Comparison of ENCODE assay signal across 1 cellular context in the genomic region with DNA sequence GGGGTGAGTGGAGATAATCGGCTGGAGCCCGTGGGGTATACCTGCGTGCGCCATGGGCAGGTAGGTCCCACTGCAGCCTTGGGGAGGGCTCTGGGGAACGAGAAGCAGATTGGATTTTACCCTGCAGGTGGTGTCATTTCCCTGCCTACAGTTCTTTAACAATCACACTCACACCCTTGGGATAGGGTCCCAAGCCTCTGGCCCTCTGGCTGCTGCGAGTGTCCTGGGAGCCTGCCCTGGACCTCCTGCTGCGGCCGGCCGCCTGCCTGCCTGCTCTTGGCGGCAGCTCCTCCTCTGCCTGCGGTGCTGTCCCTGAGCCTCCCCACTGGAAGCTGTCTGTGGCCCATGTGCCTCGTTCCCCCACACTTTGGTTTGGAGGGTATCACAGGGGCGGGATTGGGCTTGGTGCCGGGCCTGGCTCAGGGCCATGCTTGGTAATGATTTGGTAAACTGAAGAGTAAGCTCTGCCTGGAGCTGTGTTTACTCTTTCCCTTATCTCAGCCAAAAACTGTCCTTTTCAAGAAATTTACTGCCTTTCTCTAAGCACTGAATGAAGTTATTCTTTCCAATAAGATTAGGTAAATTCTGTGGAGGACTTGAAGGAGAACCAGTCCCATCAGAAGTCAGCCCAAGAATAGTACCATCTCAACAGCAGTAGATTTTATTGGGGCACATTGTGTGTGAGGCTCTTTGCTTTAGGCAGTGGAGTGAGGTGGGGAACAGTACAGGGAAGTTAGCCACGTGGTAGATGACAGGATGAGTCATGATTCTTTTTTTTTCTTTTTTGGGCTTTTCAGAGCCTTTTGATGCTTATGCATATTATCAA.
TF ChIP-seq lines count a peak whose summit lies in the region.

No MANE protein-coding gene starts in this region.

TF ChIP-seq in GM23338, 12 proteins besides CTCF, POLR2A, EP300 and RAD21 (continued from another document):
- TF ChIP-seq, protein P1, sequence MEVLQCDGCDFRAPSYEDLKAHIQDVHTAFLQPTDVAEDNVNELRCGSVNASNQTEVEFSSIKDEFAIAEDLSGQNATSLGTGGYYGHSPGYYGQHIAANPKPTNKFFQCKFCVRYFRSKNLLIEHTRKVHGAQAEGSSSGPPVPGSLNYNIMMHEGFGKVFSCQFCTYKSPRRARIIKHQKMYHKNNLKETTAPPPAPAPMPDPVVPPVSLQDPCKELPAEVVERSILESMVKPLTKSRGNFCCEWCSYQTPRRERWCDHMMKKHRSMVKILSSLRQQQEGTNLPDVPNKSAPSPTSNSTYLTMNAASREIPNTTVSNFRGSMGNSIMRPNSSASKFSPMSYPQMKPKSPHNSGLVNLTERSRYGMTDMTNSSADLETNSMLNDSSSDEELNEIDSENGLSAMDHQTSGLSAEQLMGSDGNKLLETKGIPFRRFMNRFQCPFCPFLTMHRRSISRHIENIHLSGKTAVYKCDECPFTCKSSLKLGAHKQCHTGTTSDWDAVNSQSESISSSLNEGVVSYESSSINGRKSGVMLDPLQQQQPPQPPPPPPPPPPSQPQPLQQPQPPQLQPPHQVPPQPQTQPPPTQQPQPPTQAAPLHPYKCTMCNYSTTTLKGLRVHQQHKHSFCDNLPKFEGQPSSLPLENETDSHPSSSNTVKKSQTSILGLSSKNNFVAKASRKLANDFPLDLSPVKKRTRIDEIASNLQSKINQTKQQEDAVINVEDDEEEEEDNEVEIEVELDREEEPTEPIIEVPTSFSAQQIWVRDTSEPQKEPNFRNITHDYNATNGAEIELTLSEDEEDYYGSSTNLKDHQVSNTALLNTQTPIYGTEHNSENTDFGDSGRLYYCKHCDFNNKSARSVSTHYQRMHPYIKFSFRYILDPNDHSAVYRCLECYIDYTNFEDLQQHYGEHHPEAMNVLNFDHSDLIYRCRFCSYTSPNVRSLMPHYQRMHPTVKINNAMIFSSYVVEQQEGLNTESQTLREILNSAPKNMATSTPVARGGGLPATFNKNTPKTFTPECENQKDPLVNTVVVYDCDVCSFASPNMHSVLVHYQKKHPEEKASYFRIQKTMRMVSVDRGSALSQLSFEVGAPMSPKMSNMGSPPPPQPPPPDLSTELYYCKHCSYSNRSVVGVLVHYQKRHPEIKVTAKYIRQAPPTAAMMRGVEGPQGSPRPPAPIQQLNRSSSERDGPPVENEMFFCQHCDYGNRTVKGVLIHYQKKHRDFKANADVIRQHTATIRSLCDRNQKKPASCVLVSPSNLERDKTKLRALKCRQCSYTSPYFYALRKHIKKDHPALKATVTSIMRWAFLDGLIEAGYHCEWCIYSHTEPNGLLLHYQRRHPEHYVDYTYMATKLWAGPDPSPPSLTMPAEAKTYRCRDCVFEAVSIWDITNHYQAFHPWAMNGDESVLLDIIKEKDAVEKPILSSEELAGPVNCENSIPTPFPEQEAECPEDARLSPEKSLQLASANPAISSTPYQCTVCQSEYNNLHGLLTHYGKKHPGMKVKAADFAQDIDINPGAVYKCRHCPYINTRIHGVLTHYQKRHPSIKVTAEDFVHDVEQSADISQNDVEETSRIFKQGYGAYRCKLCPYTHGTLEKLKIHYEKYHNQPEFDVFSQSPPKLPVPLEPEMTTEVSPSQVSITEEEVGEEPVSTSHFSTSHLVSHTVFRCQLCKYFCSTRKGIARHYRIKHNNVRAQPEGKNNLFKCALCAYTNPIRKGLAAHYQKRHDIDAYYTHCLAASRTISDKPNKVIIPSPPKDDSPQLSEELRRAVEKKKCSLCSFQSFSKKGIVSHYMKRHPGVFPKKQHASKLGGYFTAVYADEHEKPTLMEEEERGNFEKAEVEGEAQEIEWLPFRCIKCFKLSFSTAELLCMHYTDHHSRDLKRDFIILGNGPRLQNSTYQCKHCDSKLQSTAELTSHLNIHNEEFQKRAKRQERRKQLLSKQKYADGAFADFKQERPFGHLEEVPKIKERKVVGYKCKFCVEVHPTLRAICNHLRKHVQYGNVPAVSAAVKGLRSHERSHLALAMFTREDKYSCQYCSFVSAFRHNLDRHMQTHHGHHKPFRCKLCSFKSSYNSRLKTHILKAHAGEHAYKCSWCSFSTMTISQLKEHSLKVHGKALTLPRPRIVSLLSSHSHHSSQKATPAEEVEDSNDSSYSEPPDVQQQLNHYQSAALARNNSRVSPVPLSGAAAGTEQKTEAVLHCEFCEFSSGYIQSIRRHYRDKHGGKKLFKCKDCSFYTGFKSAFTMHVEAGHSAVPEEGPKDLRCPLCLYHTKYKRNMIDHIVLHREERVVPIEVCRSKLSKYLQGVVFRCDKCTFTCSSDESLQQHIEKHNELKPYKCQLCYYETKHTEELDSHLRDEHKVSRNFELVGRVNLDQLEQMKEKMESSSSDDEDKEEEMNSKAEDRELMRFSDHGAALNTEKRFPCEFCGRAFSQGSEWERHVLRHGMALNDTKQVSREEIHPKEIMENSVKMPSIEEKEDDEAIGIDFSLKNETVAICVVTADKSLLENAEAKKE (CRISPR knock-in tag; IDR thresholded peaks at IDR 0.05), result no peak
- TF ChIP-seq JUNB (IDR thresholded peaks at IDR 0.05; ENCODE audit: unreplicated experiment) (no peak), NANOG (IDR thresholded peaks at IDR 0.05; ENCODE audit: borderline replicate concordance) (no peak), EZH2phosphoT487 (IDR thresholded peaks at IDR 0.05; ENCODE audit: unreplicated experiment) (no peak), ZNF114 (CRISPR knock-in tag; IDR thresholded peaks at IDR 0.05) (no peak)
- TF ChIP-seq, protein P2, sequence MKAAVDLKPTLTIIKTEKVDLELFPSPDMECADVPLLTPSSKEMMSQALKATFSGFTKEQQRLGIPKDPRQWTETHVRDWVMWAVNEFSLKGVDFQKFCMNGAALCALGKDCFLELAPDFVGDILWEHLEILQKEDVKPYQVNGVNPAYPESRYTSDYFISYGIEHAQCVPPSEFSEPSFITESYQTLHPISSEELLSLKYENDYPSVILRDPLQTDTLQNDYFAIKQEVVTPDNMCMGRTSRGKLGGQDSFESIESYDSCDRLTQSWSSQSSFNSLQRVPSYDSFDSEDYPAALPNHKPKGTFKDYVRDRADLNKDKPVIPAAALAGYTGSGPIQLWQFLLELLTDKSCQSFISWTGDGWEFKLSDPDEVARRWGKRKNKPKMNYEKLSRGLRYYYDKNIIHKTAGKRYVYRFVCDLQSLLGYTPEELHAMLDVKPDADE (IDR thresholded peaks at IDR 0.05), result no peak
- TF ChIP-seq, protein P3, sequence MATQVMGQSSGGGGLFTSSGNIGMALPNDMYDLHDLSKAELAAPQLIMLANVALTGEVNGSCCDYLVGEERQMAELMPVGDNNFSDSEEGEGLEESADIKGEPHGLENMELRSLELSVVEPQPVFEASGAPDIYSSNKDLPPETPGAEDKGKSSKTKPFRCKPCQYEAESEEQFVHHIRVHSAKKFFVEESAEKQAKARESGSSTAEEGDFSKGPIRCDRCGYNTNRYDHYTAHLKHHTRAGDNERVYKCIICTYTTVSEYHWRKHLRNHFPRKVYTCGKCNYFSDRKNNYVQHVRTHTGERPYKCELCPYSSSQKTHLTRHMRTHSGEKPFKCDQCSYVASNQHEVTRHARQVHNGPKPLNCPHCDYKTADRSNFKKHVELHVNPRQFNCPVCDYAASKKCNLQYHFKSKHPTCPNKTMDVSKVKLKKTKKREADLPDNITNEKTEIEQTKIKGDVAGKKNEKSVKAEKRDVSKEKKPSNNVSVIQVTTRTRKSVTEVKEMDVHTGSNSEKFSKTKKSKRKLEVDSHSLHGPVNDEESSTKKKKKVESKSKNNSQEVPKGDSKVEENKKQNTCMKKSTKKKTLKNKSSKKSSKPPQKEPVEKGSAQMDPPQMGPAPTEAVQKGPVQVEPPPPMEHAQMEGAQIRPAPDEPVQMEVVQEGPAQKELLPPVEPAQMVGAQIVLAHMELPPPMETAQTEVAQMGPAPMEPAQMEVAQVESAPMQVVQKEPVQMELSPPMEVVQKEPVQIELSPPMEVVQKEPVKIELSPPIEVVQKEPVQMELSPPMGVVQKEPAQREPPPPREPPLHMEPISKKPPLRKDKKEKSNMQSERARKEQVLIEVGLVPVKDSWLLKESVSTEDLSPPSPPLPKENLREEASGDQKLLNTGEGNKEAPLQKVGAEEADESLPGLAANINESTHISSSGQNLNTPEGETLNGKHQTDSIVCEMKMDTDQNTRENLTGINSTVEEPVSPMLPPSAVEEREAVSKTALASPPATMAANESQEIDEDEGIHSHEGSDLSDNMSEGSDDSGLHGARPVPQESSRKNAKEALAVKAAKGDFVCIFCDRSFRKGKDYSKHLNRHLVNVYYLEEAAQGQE (IDR thresholded peaks at IDR 0.05; ENCODE audit: unreplicated experiment), result no peak
TF ChIP-seq in GM23338: peak in this region for 0.
